In genomic region chr17:42111901-42112551, GRCh38 we compare ENCODE assay signal across 9 cellular contexts. TPM values are rescaled to one million over a fixed set of nuclear protein-coding genes. Genes with fewer than 3 reads are reported as not detected.
DNase-seq lines count a peak whose midpoint lies in the region; ATAC-seq, FAIRE-seq and TF ChIP-seq lines count a peak whose summit lies in the region.
"Had no signal": no experiment of that assay in that cellular context is flagged by ENCODE, and none has a peak within 500 bp of the region (broad histone marks: within the 10 kb centered on the region; RNA-seq: fewer than 3 reads in every experiment).

No MANE protein-coding gene starts in this region.

- no peak for FAIRE-seq in urothelium cell line (lab: Jason Lieb, UNC)

- H4K20me1 ChIP-seq in DND-41 (ENCODE audit: insufficient read depth, low read length) = no peaks in the 10 kb centered on the region

- H3K36me3 ChIP-seq in DND-41 (ENCODE audit: insufficient read depth, low read length) (peaks cover 34% of the 10 kb centered on the region), rectal smooth muscle tissue (ENCODE audit: control insufficient read depth, insufficient read depth, low read length) (no peaks in the 10 kb centered on the region)

- DNase-seq in DND-41 = no peak
- peak; percentile 34 to 43 for DNase-seq in activated CD4-positive, alpha-beta T cell treated with anti-CD3 and anti-CD28 coated beads, Interleukin-2, amount 50 U/mL, for 48 hours
- DNase-seq in fibroblast of villous mesenchyme (ENCODE audit: low read depth) = peak; percentile 64
- DNase-seq in effector CD8-positive, alpha-beta T cell (lab: John Stamatoyannopoulos, UW) = no peak
- DNase-seq in NCI-H128 (lab: John Stamatoyannopoulos, UW; ENCODE audit: unreplicated experiment) = no peak
- DNase-seq in urothelium cell line (ENCODE audit: low spot score) = no peak

- no peaks in the 10 kb centered on the region for H3K9me3 ChIP-seq in DND-41 (ENCODE audit: insufficient read depth, low read length, severe bottlenecking)

- peak; percentile 44 for ATAC-seq in DND-41 (ENCODE audit: insufficient read depth, low read depth)
- peak; percentile 14 for ATAC-seq in HG02642 (IDR thresholded peaks at IDR 0.05; ENCODE audit: poor library complexity, unreplicated experiment)

- H3K4me3 ChIP-seq in DND-41 (ENCODE audit: low read depth in 1 of 2, low read length in 2 of 2) (peak overlapping the region; percentile 25 to 62; a peak in 3 of 4 replicates), fibroblast of villous mesenchyme (ENCODE audit: low read depth, low read length) (peak overlapping the region; percentile 68), rectal smooth muscle tissue (ENCODE audit: low read length) (peak overlapping the region; percentile 74)

- H3K9ac ChIP-seq in DND-41 (ENCODE audit: low read depth, low read length) (peak overlapping the region; percentile 65), rectal smooth muscle tissue (ENCODE audit: low read length) (peak overlapping the region; percentile 64)

- no peaks in the 10 kb centered on the region for H3K27me3 ChIP-seq in DND-41 (ENCODE audit: insufficient read depth, low read length, poor library complexity)
- no peaks in the 10 kb centered on the region for H3K27me3 ChIP-seq in rectal smooth muscle tissue (ENCODE audit: control insufficient read depth, insufficient read depth, low read length)

- H3K27ac ChIP-seq in DND-41 (ENCODE audit: low read length) = peak overlapping the region; percentile 94
- H3K27ac ChIP-seq in rectal smooth muscle tissue (ENCODE audit: low read depth, low read length) = peak overlapping the region; percentile 96

- H3K4me1 ChIP-seq in DND-41 (ENCODE audit: insufficient read depth, low read length) (peaks cover 54% of the 10 kb centered on the region), rectal smooth muscle tissue (ENCODE audit: control insufficient read depth, insufficient read depth, low read length) (peaks cover 12% of the 10 kb centered on the region)

- peak overlapping the region; percentile 83 for H2AFZ ChIP-seq in DND-41 (ENCODE audit: low read depth, low read length)

- TF ChIP-seq CTCF in DND-41 (IDR thresholded peaks at IDR 0.05; ENCODE audit: borderline replicate concordance, extremely low read depth, low read length, poor library complexity, severe bottlenecking) (no peak), fibroblast of villous mesenchyme (IDR thresholded peaks at IDR 0.05; ENCODE audit: insufficient read depth, low read depth, low read length) (no peak)

- peak overlapping the region; percentile 89 for H3K4me2 ChIP-seq in DND-41 (ENCODE audit: insufficient read depth, low read length)

- peaks cover 6% of the 10 kb centered on the region; the same call in 1 of the 2 replicates for H3K79me2 ChIP-seq in DND-41 (ENCODE audit: insufficient read depth, low read length)

RNA-seq across cellular contexts. Expression of gene DHX58, which starts 0.5 kb away (rescaled TPM):
- 9.0 and 12.1 TPM in 2 replicates for total RNA-seq in fibroblast of villous mesenchyme

RNA-seq across cellular contexts. Expression of gene KAT2A, which starts 9.1 kb away (rescaled TPM):
- 10.6 and 13.0 TPM in 2 replicates for total RNA-seq in fibroblast of villous mesenchyme

RNA-seq across cellular contexts. Expression of gene HSPB9, which starts 10.6 kb away (rescaled TPM):
- total RNA-seq in fibroblast of villous mesenchyme = not detected in 2 replicates
- total RNA-seq: T-helper 1 cell treated with Interleukin-12 subunit alpha and Interleukin-12 subunit beta and Interleukin-4 antibody, amounts not matched to agents 30 ng/mL and 1 ng/mL, for 36 hours had no signal

RNA-seq across cellular contexts. Expression of gene ZNF385C, which starts 13.8 kb away (rescaled TPM):
- not detected in 2 replicates for total RNA-seq in fibroblast of villous mesenchyme
- total RNA-seq: T-helper 1 cell treated with Interleukin-12 subunit alpha and Interleukin-12 subunit beta and Interleukin-4 antibody, amounts not matched to agents 30 ng/mL and 1 ng/mL, for 36 hours had no signal

RNA-seq across cellular contexts. Expression of gene RAB5C, which starts 42.8 kb away (rescaled TPM):
- 68.0 and 83.3 TPM in 2 replicates for total RNA-seq in fibroblast of villous mesenchyme

Comparison
In these comparisons a context has a peak if more than half of its experiments do, and no peak if none do; other contexts are left out.
1. DNase-seq: peak in activated CD4-positive, alpha-beta T cell treated with anti-CD3 and anti-CD28 coated beads, Interleukin-2, amount 50 U/mL, for 48 hours (2 of 2) and fibroblast of villous mesenchyme (single experiment); none in DND-41 (single experiment), effector CD8-positive, alpha-beta T cell (single experiment), NCI-H128 (single experiment) and urothelium cell line (single experiment).
2. Peak in every context shown above with its lines, with median percentiles within 50 percentile points of each other: H3K4me3 ChIP-seq.